Comparison of ENCODE assay signal across 8 cellular contexts in the genomic region with DNA sequence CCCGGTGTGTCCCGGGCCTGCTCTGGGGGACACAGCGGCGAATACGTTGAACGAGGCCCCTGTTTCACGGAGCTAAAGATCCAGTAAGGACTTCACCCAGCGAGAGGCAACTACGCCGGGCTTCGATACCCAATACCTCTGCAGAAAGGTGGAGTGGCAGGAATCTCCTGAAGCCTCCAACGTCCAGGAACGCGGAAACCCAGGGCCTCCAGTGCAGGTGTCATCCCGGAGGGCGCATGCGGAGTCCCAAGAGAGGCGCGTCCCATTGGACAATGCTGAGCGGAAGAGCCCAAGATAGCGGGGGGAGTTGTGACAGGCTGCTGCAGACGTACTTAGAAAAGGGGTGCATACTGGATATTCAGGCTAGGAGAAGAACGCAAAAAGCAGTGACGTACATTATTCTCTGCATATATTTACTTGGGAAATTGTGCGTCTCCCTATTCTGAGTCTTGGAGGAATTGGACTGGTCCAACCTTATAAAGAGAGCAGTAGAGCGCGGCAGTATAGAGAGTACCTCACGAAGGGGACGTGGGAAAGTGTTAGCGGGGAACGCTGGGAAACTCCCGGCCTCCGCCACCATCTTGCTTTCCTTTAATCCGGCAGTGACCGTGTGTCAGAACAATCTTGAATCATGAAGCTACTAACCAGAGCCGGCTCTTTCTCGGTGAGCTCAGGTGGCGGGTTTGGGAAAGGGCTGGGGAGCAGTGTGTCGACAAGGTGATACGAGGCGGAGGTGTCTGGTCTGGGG. TPM values are rescaled to one million over a fixed set of nuclear protein-coding genes. Genes with fewer than 3 reads are reported as not detected.
A peak's percentile ranks its signal among the peaks of the same experiment; 100 is the strongest.
DNase-seq lines count a peak whose midpoint lies in the region; ATAC-seq, FAIRE-seq and TF ChIP-seq lines count a peak whose summit lies in the region.

UQCRC2 (plus strand) TSS at position 569 of the 748 bp plus-strand sequence; CDS start at position 632, 63 bp downstream.

- peak within 1 kb of the TSS; percentile 100 for H3K27ac ChIP-seq in cardiac muscle cell
- peak within 1 kb of the TSS; percentile 95 for H3K27ac ChIP-seq in parathyroid adenoma
- peak within 1 kb of the TSS; percentile 85 to 87 for H3K27ac ChIP-seq in tibial artery

- FAIRE-seq in GM12891 (lab: Jason Lieb, UNC) = peak; percentile 65

- H3K36me3 ChIP-seq in cardiac muscle cell (peaks cover 11% of the 10 kb centered on the region), parathyroid adenoma (ENCODE audit: control insufficient read depth, insufficient read depth, low read length) (no peaks in the 10 kb centered on the region), tibial artery (peaks cover 12 to 21% (median 17%) of the 10 kb centered on the region in 3 donors)

- no peaks in the 10 kb centered on the region for H3K27me3 ChIP-seq in cardiac muscle cell
- no peaks in the 10 kb centered on the region for H3K27me3 ChIP-seq in parathyroid adenoma (ENCODE audit: control insufficient read depth, insufficient read depth, low read length)
- H3K27me3 ChIP-seq in tibial artery = no peaks in the 10 kb centered on the region

- H3K79me2 ChIP-seq in parathyroid adenoma = peaks cover 27% of the 10 kb centered on the region

- TF ChIP-seq CTCF in cardiac muscle cell (IDR thresholded peaks at IDR 0.05; ENCODE audit: low read depth, low read length) = no peak
- TF ChIP-seq CTCF in parathyroid adenoma (IDR thresholded peaks at IDR 0.05) = peak; percentile 11
- no peak for TF ChIP-seq CTCF in tibial artery (IDR thresholded peaks at IDR 0.05)

- peak within 1 kb of the TSS; percentile 71 for H3K4me2 ChIP-seq in parathyroid adenoma (ENCODE audit: low read length)

- TF ChIP-seq POLR2A in GM12891 (IDR thresholded peaks at IDR 0.05; ENCODE audit: low read depth, low read length) = peak; percentile 91

- H3K9me3 ChIP-seq in cardiac muscle cell (ENCODE audit: low read depth) (no peaks in the 10 kb centered on the region), parathyroid adenoma (ENCODE audit: control insufficient read depth, low read length) (no peaks in the 10 kb centered on the region), tibial artery (no peaks in the 10 kb centered on the region)

- peak within 1 kb of the TSS; percentile 95 for H2AFZ ChIP-seq in parathyroid adenoma

- intact Hi-C loops in tibial artery (cut with DNase I; ENCODE audit: low total_unique reads) = no loop called here

- peak; percentile 91 for ATAC-seq in HG02798 (IDR thresholded peaks at IDR 0.05; ENCODE audit: poor library complexity, unreplicated experiment)

- H3K4me1 ChIP-seq in cardiac muscle cell (ENCODE audit: low read depth) (peaks cover 6% of the 10 kb centered on the region), parathyroid adenoma (peaks cover 6% of the 10 kb centered on the region), tibial artery (peaks cover 4 to 41% (median 30%) of the 10 kb centered on the region in 4 donors)

- H3K9ac ChIP-seq in parathyroid adenoma = peak within 1 kb of the TSS; percentile 95

- DNase-seq in GM12891 (ENCODE audit: insufficient read length, low spot score) (peak; percentile 62), NCI-H1417 treated with DMSO at 0.1 percent for 48 hours (lab: John Stamatoyannopoulos, UW) (peak; percentile 90), SW 1271 (lab: John Stamatoyannopoulos, UW) (peak; percentile 76 to 95), cardiac muscle cell (ENCODE audit: low read depth in 1 of 2, low spot score in 1 of 2) (peak; percentile 95), tibial artery (peak; percentile 87 to 92)
- peak; percentile 71 for DNase-seq in activated naive CD8-positive, alpha-beta T cell treated with anti-CD3 and anti-CD28 coated beads, Interleukin-2, amount 50 U/mL, for 16 hours (ENCODE audit: low read depth, low spot score)

- peak within 1 kb of the TSS; percentile 99 for H3K4me3 ChIP-seq in cardiac muscle cell
- peak within 1 kb of the TSS; percentile 97 for H3K4me3 ChIP-seq in parathyroid adenoma (ENCODE audit: low read depth, low read length)
- peak within 1 kb of the TSS; percentile 71 to 94 for H3K4me3 ChIP-seq in tibial artery

TF ChIP-seq in GM12891, 5 proteins besides CTCF, POLR2A, EP300 and RAD21:
- TF ChIP-seq TAF1 (IDR thresholded peaks at IDR 0.05; ENCODE audit: low read depth, low read length) = peak; percentile 84
- TF ChIP-seq POU2F2 (IDR thresholded peaks at IDR 0.05; ENCODE audit: low read depth, low read length) = peak; percentile 65; the same call in 1 of the 2 replicates
- no peak for TF ChIP-seq SPI1 (IDR thresholded peaks at IDR 0.05; ENCODE audit: low read depth, low read length)
- TF ChIP-seq PAX5 (IDR thresholded peaks at IDR 0.05; ENCODE audit: insufficient read depth, low read length, severe bottlenecking) = no peak
- TF ChIP-seq POLR2AphosphoS5 (IDR thresholded peaks at IDR 0.05; ENCODE audit: low read depth, low read length) = peak; percentile 95

RNA-seq across cellular contexts. Expression of gene UQCRC2, which starts in this region (rescaled TPM):
- polyA plus RNA-seq in GM12891 (2012; ENCODE audit: low read depth, missing spikeins) = 262 TPM
- 248 and 286 TPM in 2 replicates for total RNA-seq in cardiac muscle cell
- 338 and 400 TPM in 2 replicates for polyA plus RNA-seq in cardiac muscle cell

Comparison
In these comparisons a context has a peak if more than half of its experiments do, and no peak if none do; other contexts are left out.
1. Peak in every context shown above with its lines: DNase-seq, ATAC-seq, H3K4me3 ChIP-seq and H3K27ac ChIP-seq.